In genomic region chr2:224259831-224260230, GRCh38 we compare ENCODE assay signal across 12 cellular contexts.
A peak's percentile ranks its signal among the peaks of the same experiment; 100 is the strongest.
DNase-seq lines count a peak whose midpoint lies in the region; ATAC-seq and TF ChIP-seq lines count a peak whose summit lies in the region.
"Had no signal": no experiment of that assay in that cellular context is flagged by ENCODE, and none has a peak within 500 bp of the region (broad histone marks: within the 10 kb centered on the region; RNA-seq: fewer than 3 reads in every experiment).

No MANE protein-coding gene starts in this region.

- H3K4me1 ChIP-seq in right cardiac atrium (ENCODE audit: control insufficient read depth, insufficient read depth, low read length) (no peaks in the 10 kb centered on the region), trophoblast cell (ENCODE audit: control insufficient read depth in 1 of 2, insufficient read depth in 2 of 2, low read length in 2 of 2) (no peaks in the 10 kb centered on the region)

- no peak for TF ChIP-seq CTCF in fibroblast of villous mesenchyme (IDR thresholded peaks at IDR 0.05; ENCODE audit: insufficient read depth, low read depth, low read length)

- H2AK5ac ChIP-seq in trophoblast cell (ENCODE audit: low read length): no peak overlapping the region

- H3K4me3 ChIP-seq in right cardiac atrium (ENCODE audit: low read length): no peak overlapping the region
- no peak overlapping the region for H3K4me3 ChIP-seq in fibroblast of villous mesenchyme (ENCODE audit: low read depth, low read length)
- H3K4me3 ChIP-seq in trophoblast cell (ENCODE audit: low read depth, low read length): no peak overlapping the region

- no peak overlapping the region for H2BK5ac ChIP-seq in trophoblast cell (ENCODE audit: low read depth, low read length, poor library complexity)

- no peak overlapping the region for H2BK120ac ChIP-seq in trophoblast cell (ENCODE audit: insufficient read depth, low read length, poor library complexity)

- ATAC-seq in right cardiac atrium (peak in 1 of 2 donors; percentile 79), left cardiac atrium (no peak), HG03045 (IDR thresholded peaks at IDR 0.05; ENCODE audit: unreplicated experiment) (no peak), HG02938 (IDR thresholded peaks at IDR 0.05; ENCODE audit: unreplicated experiment) (no peak)

- H4K8ac ChIP-seq in trophoblast cell (ENCODE audit: low read depth, low read length): no peak overlapping the region

- H3K27ac ChIP-seq in right cardiac atrium (ENCODE audit: low read length) (peak overlapping the region; percentile 33), trophoblast cell (ENCODE audit: low read depth, low read length) (no peak overlapping the region)

- H3K36me3 ChIP-seq in trophoblast cell (ENCODE audit: control insufficient read depth in 1 of 2, insufficient read depth in 2 of 2, low read length in 2 of 2): no peaks in the 10 kb centered on the region

- H3K18ac ChIP-seq in trophoblast cell (ENCODE audit: low read length): no peak overlapping the region

- H3K4ac ChIP-seq in trophoblast cell (ENCODE audit: low read depth, low read length): no peak overlapping the region

- H2BK12ac ChIP-seq in trophoblast cell (ENCODE audit: low read length): no peak overlapping the region

- H3K23ac ChIP-seq in trophoblast cell (ENCODE audit: low read length): no peak overlapping the region

- WGBS in right cardiac atrium: 62% methylated on average over 6 of the region's 6 CpGs
- 100% methylated on average over 1 of the region's 6 CpGs for WGBS in trophoblast cell (ENCODE audit: extremely low coverage, insufficient coverage, insufficient read length)

- no peak overlapping the region for H3K4me2 ChIP-seq in trophoblast cell (ENCODE audit: low read length)

- no peak overlapping the region for H3K9ac ChIP-seq in trophoblast cell (ENCODE audit: low read length)

- H3K79me2 ChIP-seq in trophoblast cell (ENCODE audit: control insufficient read depth, insufficient read depth, low read length, poor library complexity): no peaks in the 10 kb centered on the region

- H3K79me1 ChIP-seq in trophoblast cell (ENCODE audit: low read length): no peaks in the 10 kb centered on the region

- no peak overlapping the region for H2AFZ ChIP-seq in trophoblast cell (ENCODE audit: insufficient read depth, low read length, poor library complexity)

- H3K27me3 ChIP-seq in right cardiac atrium (ENCODE audit: control insufficient read depth, insufficient read depth) (no peaks in the 10 kb centered on the region), trophoblast cell (ENCODE audit: insufficient read depth, low read length) (no peaks in the 10 kb centered on the region)

- no peak overlapping the region for H3K14ac ChIP-seq in trophoblast cell (ENCODE audit: low read length)

- DNase-seq in right cardiac atrium: peak in 2 of 3 donors; percentile 26 to 33
- DNase-seq in left cardiac atrium: no peak
- peak; percentile 87 for DNase-seq in fibroblast of villous mesenchyme (ENCODE audit: low read depth)
- DNase-seq in trophoblast cell: peak; percentile 59 to 64
- no peak for DNase-seq in occipital lobe (lab: John Stamatoyannopoulos, UW)
- DNase-seq: 8988T; Calu3; CD4-positive, alpha-beta T cell; DMS 273 treated with DMSO at 0.1 percent for 48 hours; HCEC 1CT had no signal

- intact Hi-C loops in right cardiac atrium (cut with DNase I) (no loop called here), left cardiac atrium (cut with DNase I) (no loop called here)

- H4K12ac ChIP-seq in trophoblast cell (ENCODE audit: low read depth, low read length): no peak overlapping the region

- no peak overlapping the region for H4K91ac ChIP-seq in trophoblast cell (ENCODE audit: low read depth, low read length)

- H3K9me3 ChIP-seq in right cardiac atrium (ENCODE audit: control insufficient read depth, low read length): no peaks in the 10 kb centered on the region
- H3K9me3 ChIP-seq in trophoblast cell (ENCODE audit: insufficient read depth, low read depth, low read length): no peaks in the 10 kb centered on the region

Comparison
In these comparisons a context has a peak if more than half of its experiments do, and no peak if none do; other contexts are left out.
1. DNase-seq: peak in right cardiac atrium (2 of 3), fibroblast of villous mesenchyme (single experiment) and trophoblast cell (2 of 2); none in left cardiac atrium (single experiment) and occipital lobe (single experiment).